Comparison of ENCODE assay signal across 20 cellular contexts in genomic region chr16:79726902-79727301, GRCh38.
DNase-seq lines count a peak whose midpoint lies in the region; ATAC-seq, FAIRE-seq and TF ChIP-seq lines count a peak whose summit lies in the region.
"Had no signal": no experiment of that assay in that cellular context is flagged by ENCODE, and none has a peak within 500 bp of the region (broad histone marks: within the 10 kb centered on the region; RNA-seq: fewer than 3 reads in every experiment).

No MANE protein-coding gene starts in this region.

- H2AK5ac ChIP-seq in IMR-90 (ENCODE audit: low read depth, low read length) = no peak overlapping the region

- CTCF ChIA-PET in A549 (lab: Yijun Ruan, JAX) (no interaction called here), IMR-90 (lab: Yijun Ruan, JAX) (no interaction called here), K562 (lab: Yijun Ruan, JAX; ENCODE audit: low intra/inter-chr PET ratio) (no interaction called here), PC-3 (lab: Charles Lee) (no interaction called here)

- no peak overlapping the region for H2BK20ac ChIP-seq in IMR-90 (ENCODE audit: low read depth, low read length)

- no peak for DNase-seq in A549 (ENCODE audit: low read depth in 1 of 2, low spot score in 1 of 2)
- no peak for DNase-seq in IMR-90
- no peak for DNase-seq in K562 (ENCODE audit: extremely low read depth in 1 of 4, low spot score in 3 of 4)
- DNase-seq in NCI-H524 treated with DMSO at 0.1 percent for 48 hours (lab: John Stamatoyannopoulos, UW) = no peak
- DNase-seq in PC-3 = no peak
- DNase-seq: 8988T; AML-193; Caco-2; Calu3; CD4-positive, alpha-beta T cell; CD8-positive, alpha-beta T cell; DMS79 treated with DMSO at 0.1 percent for 48 hours; GF-D8 had no signal

- BruUV-seq in IMR-90 (replicated peaks; lab: Mats Ljungman, UMichigan) = no TSS peak
- no TSS peak for BruUV-seq in K562 (replicated peaks; lab: Mats Ljungman, UMichigan)
- BruUV-seq in PC-3 (replicated peaks; lab: Mats Ljungman, UMichigan) = no TSS peak

- H3K14ac ChIP-seq in IMR-90 (replicated peaks; ENCODE audit: low read depth, low read length) = no peak overlapping the region

- H3F3A ChIP-seq in PC-3 (ENCODE audit: low read length, unreplicated experiment) = no peaks in the 10 kb centered on the region

- no peak overlapping the region for H4K91ac ChIP-seq in IMR-90 (ENCODE audit: insufficient read depth, low read depth, low read length)

- in situ Hi-C loops in IMR-90 (cut with MboI; ENCODE audit: low sequenced_read_pairs) = no loop called here
- in situ Hi-C loops in K562 (cut with MboI) = no loop called here

- TF ChIP-seq RAD21 in A549 (conservative IDR thresholded peaks at IDR 0.05 in 1 of 2, IDR thresholded peaks at IDR 0.05 in 1 of 2) = no peak
- no peak for TF ChIP-seq RAD21 in IMR-90 (IDR thresholded peaks at IDR 0.05; ENCODE audit: low read length)
- TF ChIP-seq RAD21 in K562 (CRISPR knock-in tag; conservative IDR thresholded peaks at IDR 0.05 in 1 of 2, IDR thresholded peaks at IDR 0.05 in 1 of 2) = no peak

- no peak overlapping the region for H2AFZ ChIP-seq in IMR-90 (replicated peaks; ENCODE audit: low read length, poor library complexity)
- no peak overlapping the region for H2AFZ ChIP-seq in K562 (ENCODE audit: low read depth, low read length)
- H2AFZ ChIP-seq in PC-3 (ENCODE audit: low read length) = no peak overlapping the region

- H3K9me1 ChIP-seq in IMR-90 (ENCODE audit: insufficient read depth, low read length) (no peaks in the 10 kb centered on the region), K562 (ENCODE audit: control insufficient read depth, insufficient read depth, low read length) (no peaks in the 10 kb centered on the region)

- H3K4me1 ChIP-seq in A549 (no peaks in the 10 kb centered on the region), IMR-90 (ENCODE audit: control insufficient read depth, insufficient read depth, low read length) (no peaks in the 10 kb centered on the region), K562 (replicated peaks in 1 of 2; ENCODE audit: control insufficient read depth in 2 of 2, insufficient read depth in 2 of 2, low read length in 2 of 2) (no peaks in the 10 kb centered on the region), PC-3 (ENCODE audit: insufficient read depth, low read length) (no peaks in the 10 kb centered on the region)
- H3K4me1 ChIP-seq: BLaER1 treated with 17β-estradiol and CSF1 and Interleukin-3, amounts not matched to agents 10 nM and 100 nM had no signal

- no peaks in the 10 kb centered on the region for H3K9me2 ChIP-seq in PC-3 (replicated peaks; ENCODE audit: low read length)

- POLR2A ChIA-PET in A549 (lab: Yijun Ruan, JAX) (no interaction called here), IMR-90 (lab: Charles Lee; ENCODE audit: unreplicated experiment) (no interaction called here), K562 (lab: Yijun Ruan, JAX) (interaction anchor here (0.8 kb wide), 1 partner anchor 56 kb away, joined by 3 read pairs; no protein-coding TSS in a partner anchor), PC-3 (lab: Charles Lee; ENCODE audit: unreplicated experiment) (no interaction called here)

- H3K4ac ChIP-seq in IMR-90 (ENCODE audit: low read depth, low read length) = no peak overlapping the region

- ATAC-seq in A549 = no peak
- ATAC-seq in IMR-90 (ENCODE audit: low read depth) = no peak
- ATAC-seq in K562 = no peak
- ATAC-seq in HG03469 (IDR thresholded peaks at IDR 0.05; ENCODE audit: unreplicated experiment) = no peak
- ATAC-seq in PC-3 = no peak
- ATAC-seq: CD8-positive, alpha-beta T cell had no signal

- H3K79me1 ChIP-seq in IMR-90 (ENCODE audit: low read depth in 1 of 2, low read length in 2 of 2) = no peaks in the 10 kb centered on the region

- H3K79me2 ChIP-seq in K562 (ENCODE audit: control insufficient read depth, insufficient read depth, low read length) = no peaks in the 10 kb centered on the region
- H3K79me2 ChIP-seq in PC-3 (ENCODE audit: low read length) = no peaks in the 10 kb centered on the region

- FAIRE-seq in A549 (lab: Jason Lieb, UNC) (no peak), K562 (lab: Jason Lieb, UNC) (no peak)
- FAIRE-seq: A204.1, D721Med, G401.6, GM12891 had no signal

- no peak overlapping the region for H3K18ac ChIP-seq in IMR-90 (ENCODE audit: low read depth, low read length)

- H3K9ac ChIP-seq in IMR-90 (ENCODE audit: low read depth, low read length) (no peak overlapping the region), K562 (ENCODE audit: insufficient read depth in 1 of 2, low read depth in 2 of 2, low read length in 2 of 2) (no peak overlapping the region), PC-3 (ENCODE audit: low read length) (no peak overlapping the region)
- H3K9ac ChIP-seq: BLaER1 treated with 17β-estradiol and CSF1 and Interleukin-3, amounts not matched to agents 10 nM and 100 nM had no signal

- intact Hi-C loops in IMR-90 (cut with micrococcal nuclease) (no loop called here), K562 (cut with micrococcal nuclease) (no loop called here), PC-3 (cut with micrococcal nuclease) (no loop called here)

- dilution Hi-C loops in IMR-90 (cut with HindIII; ENCODE audit: low sequenced_read_pairs, unreplicated experiment) = no loop called here

- H2BK5ac ChIP-seq in IMR-90 (ENCODE audit: low read depth, low read length, poor library complexity, severe bottlenecking) = no peak overlapping the region

- no peak overlapping the region for H3K4me3 ChIP-seq in A549
- no peak overlapping the region for H3K4me3 ChIP-seq in IMR-90 (ENCODE audit: insufficient read depth, low read depth, low read length)
- no peak overlapping the region for H3K4me3 ChIP-seq in K562
- H3K4me3 ChIP-seq in PC-3 (ENCODE audit: low read length) = no peak overlapping the region
- H3K4me3 ChIP-seq: BLaER1 treated with 17β-estradiol and CSF1 and Interleukin-3, amounts not matched to agents 10 nM and 100 nM had no signal

- no peak for TF ChIP-seq POLR2A in A549 (IDR thresholded peaks at IDR 0.05; ENCODE audit: low read length)
- TF ChIP-seq POLR2A in IMR-90 (IDR thresholded peaks at IDR 0.05; ENCODE audit: low read depth, low read length) = no peak
- TF ChIP-seq POLR2A in K562 (conservative IDR thresholded peaks at IDR 0.05) = no peak

- no peak overlapping the region for H4K8ac ChIP-seq in IMR-90 (ENCODE audit: low read depth in 2 of 2, low read length in 2 of 2)

- no peaks in the 10 kb centered on the region for H3K36me3 ChIP-seq in IMR-90 (ENCODE audit: control insufficient read depth, insufficient read depth, low read length)
- H3K36me3 ChIP-seq in K562 (ENCODE audit: control insufficient read depth, insufficient read depth, low read length) = no peaks in the 10 kb centered on the region
- H3K36me3 ChIP-seq in PC-3 (ENCODE audit: low read depth, low read length) = no peaks in the 10 kb centered on the region
- H3K36me3 ChIP-seq: BLaER1 treated with 17β-estradiol and CSF1 and Interleukin-3, amounts not matched to agents 10 nM and 100 nM had no signal

- TF ChIP-seq CTCF in A549 (IDR thresholded peaks at IDR 0.05) (no peak), IMR-90 (conservative IDR thresholded peaks at IDR 0.05; ENCODE audit: low read depth, low read length) (no peak), K562 (IDR thresholded peaks at IDR 0.05 in 2 of 3, conservative IDR thresholded peaks at IDR 0.05 in 1 of 3; ENCODE audit: insufficient read depth in 2 of 3, low read depth in 1 of 3, low read length in 3 of 3) (no peak), PC-3 (conservative IDR thresholded peaks at IDR 0.05; ENCODE audit: low read depth, low read length) (no peak)

- H3K56ac ChIP-seq in IMR-90 (ENCODE audit: extremely low read depth, insufficient read depth, low read length) = no peak overlapping the region

- H2BK120ac ChIP-seq in IMR-90 (ENCODE audit: low read depth, low read length) = no peak overlapping the region

- H4K5ac ChIP-seq in IMR-90 (ENCODE audit: low read depth, low read length) = no peak overlapping the region

- TF ChIP-seq EP300 in A549 (IDR thresholded peaks at IDR 0.05) = no peak
- no peak for TF ChIP-seq EP300 in K562 (IDR thresholded peaks at IDR 0.05; ENCODE audit: low read length)

- H2BK15ac ChIP-seq in IMR-90 (ENCODE audit: low read depth, low read length) = no peak overlapping the region

- no peaks in the 10 kb centered on the region for H3K9me3 ChIP-seq in A549
- peaks cover 15% of the 10 kb centered on the region for H3K9me3 ChIP-seq in IMR-90 (ENCODE audit: control insufficient read depth, insufficient read depth, low read length)
- H3K9me3 ChIP-seq in K562 (replicated peaks; ENCODE audit: control insufficient read depth, insufficient read depth, low read depth, low read length) = no peaks in the 10 kb centered on the region
- H3K9me3 ChIP-seq in PC-3 (ENCODE audit: low read length) = no peaks in the 10 kb centered on the region
- H3K9me3 ChIP-seq: Caco-2 had no signal

- H4K20me1 ChIP-seq in IMR-90 (ENCODE audit: insufficient read depth, low read length) = no peaks in the 10 kb centered on the region
- no peaks in the 10 kb centered on the region for H4K20me1 ChIP-seq in K562 (replicated peaks; ENCODE audit: control insufficient read depth, insufficient read depth, low read length)
- H4K20me1 ChIP-seq in PC-3 (ENCODE audit: low read length) = no peaks in the 10 kb centered on the region
- H4K20me1 ChIP-seq: BLaER1 treated with 17β-estradiol and CSF1 and Interleukin-3, amounts not matched to agents 10 nM and 100 nM had no signal

- H3K23ac ChIP-seq in IMR-90 (ENCODE audit: low read depth, low read length) = no peak overlapping the region

- no peak overlapping the region for H2AK9ac ChIP-seq in IMR-90 (replicated peaks; ENCODE audit: low read depth, low read length, poor library complexity)

- H3K4me2 ChIP-seq in A549 (no peak overlapping the region), IMR-90 (ENCODE audit: low read depth, low read length) (no peak overlapping the region), K562 (ENCODE audit: insufficient read depth, low read length) (no peak overlapping the region), PC-3 (ENCODE audit: low read length) (no peak overlapping the region)
- H3K4me2 ChIP-seq: BLaER1 treated with 17β-estradiol and CSF1 and Interleukin-3, amounts not matched to agents 10 nM and 100 nM had no signal

- H3K27ac ChIP-seq in A549 = no peak overlapping the region
- H3K27ac ChIP-seq in IMR-90 (ENCODE audit: insufficient read depth, low read length) = no peak overlapping the region
- no peak overlapping the region for H3K27ac ChIP-seq in K562 (ENCODE audit: extremely low read depth, low read depth, low read length)
- no peak overlapping the region for H3K27ac ChIP-seq in PC-3 (ENCODE audit: low read length)
- H3K27ac ChIP-seq: BLaER1 treated with 17β-estradiol and CSF1 and Interleukin-3, amounts not matched to agents 10 nM and 100 nM; C4-2B had no signal

- H3K27me3 ChIP-seq in IMR-90 (ENCODE audit: control insufficient read depth, insufficient read depth, low read length) (no peaks in the 10 kb centered on the region), K562 (ENCODE audit: control insufficient read depth in 2 of 2, insufficient read depth in 2 of 2, low read length in 2 of 2) (no peaks in the 10 kb centered on the region; a peak in 1 of 5 replicates), PC-3 (ENCODE audit: low read length) (no peaks in the 10 kb centered on the region)
- H3K27me3 ChIP-seq: BLaER1 treated with 17β-estradiol and CSF1 and Interleukin-3, amounts not matched to agents 10 nM and 100 nM had no signal

TF ChIP-seq in A549, 52 proteins besides CTCF, POLR2A, EP300 and RAD21 (continues in another document):
- TF ChIP-seq NR3C1 (IDR thresholded peaks at IDR 0.05) = no peak

Comparison
In these comparisons a context has a peak if more than half of its experiments do, and no peak if none do; other contexts are left out.
1. Of the 35 proteins assayed by ChIP-seq in both K562 and A549: peak only in K562: none; only in A549: none; in both: MAFK; in neither: 34.